Comparison of ENCODE assay signal across 2 cellular contexts in genomic region chr7:148921189-148921588, GRCh38.
TF ChIP-seq lines count a peak whose summit lies in the region.

No MANE protein-coding gene starts in this region.

TF ChIP-seq in HEK293T, 16 proteins besides CTCF, POLR2A, EP300 and RAD21:
- TF ChIP-seq PKNOX1 (IDR thresholded peaks at IDR 0.05) (peak; percentile 57), FOXK2 (IDR thresholded peaks at IDR 0.05) (no peak)

TF ChIP-seq in K562, 482 proteins besides CTCF, POLR2A, EP300 and RAD21 (continued from another document):
- TF ChIP-seq PHF8 (IDR thresholded peaks at IDR 0.05; ENCODE audit: borderline replicate concordance, low read length) (0 out of 2 replicates have a peak, but pooled peaks have one; percentile 9), YBX1 (IDR thresholded peaks at IDR 0.05) (no peak), POLR2G (IDR thresholded peaks at IDR 0.05; ENCODE audit: low read depth, low read length) (no peak)
